ENCODE assay signal across 22 cellular contexts in the genomic region with DNA sequence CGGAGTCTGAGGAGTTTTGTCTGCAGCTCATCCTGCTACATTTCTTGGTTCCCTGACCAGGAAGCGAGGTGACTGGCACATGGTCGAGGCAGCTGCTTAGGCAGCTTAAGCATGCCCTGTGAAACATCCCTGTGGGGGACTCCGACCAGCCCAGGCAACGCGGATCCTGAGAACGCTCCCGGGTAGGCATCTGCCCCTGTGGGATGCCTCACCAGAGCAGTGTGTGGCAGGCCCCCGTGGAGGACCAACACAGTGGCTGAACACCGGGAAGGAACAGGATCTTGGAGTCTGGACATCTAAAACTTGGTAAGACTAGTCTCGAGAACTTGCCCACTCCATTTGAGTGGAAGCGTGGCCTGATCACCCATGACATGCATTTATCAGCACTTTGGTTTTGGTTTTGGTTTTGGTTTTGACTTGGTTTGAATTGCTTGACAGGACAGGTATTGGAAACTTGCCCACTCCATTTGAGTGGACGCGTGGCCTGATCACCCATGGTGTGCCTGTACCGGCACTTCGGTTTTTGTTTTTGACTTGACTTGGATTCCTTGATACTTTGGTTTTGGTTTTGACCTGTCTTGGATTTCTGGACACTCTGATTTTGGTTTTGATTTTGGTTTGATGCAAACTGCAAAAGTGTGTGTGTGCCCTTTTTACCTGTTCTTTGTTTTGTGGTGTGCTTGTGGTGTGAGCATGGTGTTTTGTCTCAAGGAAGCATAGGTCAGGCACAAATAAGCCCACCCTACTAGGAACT. TPM values are rescaled to one million over a fixed set of nuclear protein-coding genes. Genes with fewer than 3 reads are reported as not detected.
DNase-seq lines count a peak whose midpoint lies in the region; ATAC-seq, FAIRE-seq and TF ChIP-seq lines count a peak whose summit lies in the region.
"Had no signal": no experiment of that assay in that cellular context is flagged by ENCODE, and none has a peak within 500 bp of the region (broad histone marks: within the 10 kb centered on the region; RNA-seq: fewer than 3 reads in every experiment).

No MANE protein-coding gene starts in this region.

- DNase-seq in activated naive CD8-positive, alpha-beta T cell treated with anti-CD3 and anti-CD28 coated beads, Interleukin-2, amount 10 ng/mL, durations not matched to agents 7 days and 5 days, result no peak
- no peak for DNase-seq in activated naive CD8-positive, alpha-beta T cell treated with anti-CD3 and anti-CD28 coated beads, Interleukin-2, amount 50 U/mL, for 24 hours
- no peak for DNase-seq in MM.1S
- no peak for DNase-seq in effector memory CD8-positive, alpha-beta T cell
- DNase-seq in stimulated activated naive B cell treated with anti-CD40 and anti-IgM and Interleukin-4, amounts not matched to agents 10 μg/mL and 1 μg/mL and 100 μg/mL, for 72 hours, result no peak
- no peak for DNase-seq in D721Med (ENCODE audit: insufficient read length, low spot score)
- no peak for DNase-seq in ureter (ENCODE audit: low spot score)
- DNase-seq in SIG-M5 treated with dmso at 0.1 percent for 504 hours (lab: John Stamatoyannopoulos, UW; ENCODE audit: unreplicated experiment), result no peak
- DNase-seq: activated naive CD4-positive, alpha-beta T cell treated with anti-CD3 and anti-CD28 coated beads for 36 hours; cerebellar nuclear complex; COR-L47; NCI-H1436 treated with DMSO at 0.1 percent for 48 hours; NCI-H2171; NCI-H526 treated with DMSO at 0.1 percent for 48 hours; retina; SHP77 treated with DMSO at 0.1 percent for 48 hours; stimulated activated CD4-positive, alpha-beta T cell treated with anti-CD3 and anti-CD28 coated beads, Interleukin-12 subunit alpha, Interleukin-12 subunit beta, amount 100 ng/mL, for 4 hours had no signal

- H3K4me1 ChIP-seq in MM.1S (ENCODE audit: low read length), result peaks cover 8% of the 10 kb centered on the region
- H3K4me1 ChIP-seq: gastroesophageal sphincter had no signal

- no peak overlapping the region for H3K9ac ChIP-seq in MM.1S (ENCODE audit: low read length)

- no peak for FAIRE-seq in D721Med (lab: Jason Lieb, UNC)
- FAIRE-seq: astrocyte had no signal

- H3K4me3 Mint-ChIP-seq in activated naive CD8-positive, alpha-beta T cell treated with anti-CD3 and anti-CD28 coated beads, Interleukin-2, amount 10 ng/mL, durations not matched to agents 7 days and 5 days, result peak overlapping the region; percentile 21
- H3K4me3 Mint-ChIP-seq in activated naive CD8-positive, alpha-beta T cell treated with anti-CD3 and anti-CD28 coated beads, Interleukin-2, amount 50 U/mL, for 24 hours, result no peak overlapping the region
- H3K4me3 Mint-ChIP-seq in effector memory CD8-positive, alpha-beta T cell, result peak overlapping the region; percentile 4 to 67
- H3K4me3 Mint-ChIP-seq in stimulated activated naive B cell treated with anti-CD40 and anti-IgM and Interleukin-4, amounts not matched to agents 10 μg/mL and 1 μg/mL and 100 μg/mL, for 72 hours, result peak overlapping the region in 1 of 2 donors; percentile 1
- H3K4me3 Mint-ChIP-seq: activated naive CD4-positive, alpha-beta T cell treated with anti-CD3 and anti-CD28 coated beads for 36 hours; WTC11 had no signal

- H3K36me3 Mint-ChIP-seq in activated naive CD8-positive, alpha-beta T cell treated with anti-CD3 and anti-CD28 coated beads, Interleukin-2, amount 10 ng/mL, durations not matched to agents 7 days and 5 days, result no peaks in the 10 kb centered on the region
- H3K36me3 Mint-ChIP-seq in activated naive CD8-positive, alpha-beta T cell treated with anti-CD3 and anti-CD28 coated beads, Interleukin-2, amount 50 U/mL, for 24 hours (ENCODE audit: low read depth), result no peaks in the 10 kb centered on the region
- no peaks in the 10 kb centered on the region for H3K36me3 Mint-ChIP-seq in effector memory CD8-positive, alpha-beta T cell (ENCODE audit: insufficient read depth)
- H3K36me3 Mint-ChIP-seq in stimulated activated naive B cell treated with anti-CD40 and anti-IgM and Interleukin-4, amounts not matched to agents 10 μg/mL and 1 μg/mL and 100 μg/mL, for 72 hours, result no peaks in the 10 kb centered on the region
- H3K36me3 Mint-ChIP-seq: WTC11 had no signal

- H4K20me1 ChIP-seq in MM.1S (ENCODE audit: insufficient read depth, low read length), result no peaks in the 10 kb centered on the region

- no peaks in the 10 kb centered on the region for H3F3A ChIP-seq in MM.1S (ENCODE audit: insufficient read depth, low read length)

- H3K36me3 ChIP-seq in MM.1S (replicated peaks; ENCODE audit: insufficient read depth, low read length), result no peaks in the 10 kb centered on the region
- H3K36me3 ChIP-seq: gastroesophageal sphincter, neutrophil had no signal

- H3K79me2 ChIP-seq in MM.1S (ENCODE audit: low read length), result no peaks in the 10 kb centered on the region

- no peaks in the 10 kb centered on the region for H3K9me2 ChIP-seq in MM.1S (replicated peaks; ENCODE audit: insufficient read depth, low read length)

- no peak overlapping the region for H3K27ac ChIP-seq in MM.1S (ENCODE audit: low read length)
- H3K27ac ChIP-seq: gastroesophageal sphincter, neutrophil had no signal

- H3K27me3 Mint-ChIP-seq in activated naive CD8-positive, alpha-beta T cell treated with anti-CD3 and anti-CD28 coated beads, Interleukin-2, amount 10 ng/mL, durations not matched to agents 7 days and 5 days, result peaks cover 2% of the 10 kb centered on the region
- H3K27me3 Mint-ChIP-seq in activated naive CD8-positive, alpha-beta T cell treated with anti-CD3 and anti-CD28 coated beads, Interleukin-2, amount 50 U/mL, for 24 hours, result no peaks in the 10 kb centered on the region
- no peaks in the 10 kb centered on the region for H3K27me3 Mint-ChIP-seq in effector memory CD8-positive, alpha-beta T cell
- no peaks in the 10 kb centered on the region for H3K27me3 Mint-ChIP-seq in stimulated activated naive B cell treated with anti-CD40 and anti-IgM and Interleukin-4, amounts not matched to agents 10 μg/mL and 1 μg/mL and 100 μg/mL, for 72 hours

- ATAC-seq in activated naive CD8-positive, alpha-beta T cell treated with anti-CD3 and anti-CD28 coated beads, Interleukin-2, amount 10 ng/mL, durations not matched to agents 7 days and 5 days (ENCODE audit: low read depth), result no peak
- no peak for ATAC-seq in activated naive CD8-positive, alpha-beta T cell treated with anti-CD3 and anti-CD28 coated beads, Interleukin-2, amount 50 U/mL, for 24 hours
- ATAC-seq in effector memory CD8-positive, alpha-beta T cell (replicated peaks), result no peak
- ATAC-seq in stimulated activated naive B cell treated with anti-CD40 and anti-IgM and Interleukin-4, amounts not matched to agents 10 μg/mL and 1 μg/mL and 100 μg/mL, for 72 hours (replicated peaks), result no peak
- ATAC-seq: esophagus mucosa, gastroesophageal sphincter, WTC11 had no signal

- no peaks in the 10 kb centered on the region for H3K9me3 Mint-ChIP-seq in activated naive CD8-positive, alpha-beta T cell treated with anti-CD3 and anti-CD28 coated beads, Interleukin-2, amount 10 ng/mL, durations not matched to agents 7 days and 5 days
- no peaks in the 10 kb centered on the region for H3K9me3 Mint-ChIP-seq in activated naive CD8-positive, alpha-beta T cell treated with anti-CD3 and anti-CD28 coated beads, Interleukin-2, amount 50 U/mL, for 24 hours
- no peaks in the 10 kb centered on the region for H3K9me3 Mint-ChIP-seq in effector memory CD8-positive, alpha-beta T cell
- H3K9me3 Mint-ChIP-seq in stimulated activated naive B cell treated with anti-CD40 and anti-IgM and Interleukin-4, amounts not matched to agents 10 μg/mL and 1 μg/mL and 100 μg/mL, for 72 hours, result no peaks in the 10 kb centered on the region
- H3K9me3 Mint-ChIP-seq: activated naive CD4-positive, alpha-beta T cell treated with anti-CD3 and anti-CD28 coated beads for 36 hours; WTC11 had no signal

- no peak overlapping the region for H3K4me3 ChIP-seq in MM.1S (ENCODE audit: low read length)
- H3K4me3 ChIP-seq: gastroesophageal sphincter had no signal

- TF ChIP-seq CTCF in MM.1S (IDR thresholded peaks at IDR 0.05; ENCODE audit: low read length) (no peak), D721Med (IDR thresholded peaks at IDR 0.05; ENCODE audit: insufficient read depth, missing control alignments) (no peak)

- no peaks in the 10 kb centered on the region for H3K9me3 ChIP-seq in MM.1S (replicated peaks; ENCODE audit: insufficient read depth, low read length)
- H3K9me3 ChIP-seq: gastroesophageal sphincter, neutrophil had no signal

- peak overlapping the region; percentile 57 for H3K27ac Mint-ChIP-seq in activated naive CD8-positive, alpha-beta T cell treated with anti-CD3 and anti-CD28 coated beads, Interleukin-2, amount 10 ng/mL, durations not matched to agents 7 days and 5 days
- no peak overlapping the region for H3K27ac Mint-ChIP-seq in activated naive CD8-positive, alpha-beta T cell treated with anti-CD3 and anti-CD28 coated beads, Interleukin-2, amount 50 U/mL, for 24 hours
- H3K27ac Mint-ChIP-seq in effector memory CD8-positive, alpha-beta T cell, result peak overlapping the region; percentile 20 to 87
- peak overlapping the region; percentile 20 for H3K27ac Mint-ChIP-seq in stimulated activated naive B cell treated with anti-CD40 and anti-IgM and Interleukin-4, amounts not matched to agents 10 μg/mL and 1 μg/mL and 100 μg/mL, for 72 hours
- H3K27ac Mint-ChIP-seq: activated naive CD4-positive, alpha-beta T cell treated with anti-CD3 and anti-CD28 coated beads for 36 hours; WTC11 had no signal

- H3K4me2 ChIP-seq in MM.1S (ENCODE audit: low read depth, low read length), result peak overlapping the region; percentile 14

- H3K4me1 Mint-ChIP-seq in activated naive CD8-positive, alpha-beta T cell treated with anti-CD3 and anti-CD28 coated beads, Interleukin-2, amount 10 ng/mL, durations not matched to agents 7 days and 5 days, result peaks cover 14% of the 10 kb centered on the region
- H3K4me1 Mint-ChIP-seq in activated naive CD8-positive, alpha-beta T cell treated with anti-CD3 and anti-CD28 coated beads, Interleukin-2, amount 50 U/mL, for 24 hours, result peaks cover 13% of the 10 kb centered on the region
- peaks cover 13 to 15% of the 10 kb centered on the region in 2 donors for H3K4me1 Mint-ChIP-seq in effector memory CD8-positive, alpha-beta T cell (ENCODE audit: low read depth in 2 of 2)
- peaks cover 5 to 11% of the 10 kb centered on the region in 2 donors for H3K4me1 Mint-ChIP-seq in stimulated activated naive B cell treated with anti-CD40 and anti-IgM and Interleukin-4, amounts not matched to agents 10 μg/mL and 1 μg/mL and 100 μg/mL, for 72 hours
- H3K4me1 Mint-ChIP-seq: WTC11 had no signal

- peak overlapping the region; percentile 50 for H2AFZ ChIP-seq in MM.1S (ENCODE audit: low read length)

- no peaks in the 10 kb centered on the region for H3K27me3 ChIP-seq in MM.1S (replicated peaks; ENCODE audit: insufficient read depth, low read length)
- H3K27me3 ChIP-seq: neutrophil had no signal

- POLR2A ChIA-PET in activated naive CD8-positive, alpha-beta T cell treated with anti-CD3 and anti-CD28 coated beads, Interleukin-2, amount 10 ng/mL, durations not matched to agents 7 days and 5 days (lab: Charles Lee), result no interaction called here

RNA-seq across cellular contexts. Expression of a gene that starts 12.2 kb away (rescaled TPM):
- total RNA-seq in activated naive CD8-positive, alpha-beta T cell treated with anti-CD3 and anti-CD28 coated beads, Interleukin-2, amount 10 ng/mL, durations not matched to agents 7 days and 5 days, result 10 to 100 TPM; 31.8 to 32.7 TPM
- total RNA-seq in ureter, result not detected

Comparison
In these comparisons a context has a peak if more than half of its experiments do, and no peak if none do; other contexts are left out.
1. RNA of a gene that starts 12.2 kb away (total RNA-seq): 31.8 to 32.7 TPM in activated naive CD8-positive, alpha-beta T cell treated with anti-CD3 and anti-CD28 coated beads, Interleukin-2, amount 10 ng/mL, durations not matched to agents 7 days and 5 days; not detected in ureter (single experiment); every median in the first group is over 10 times any median in the second.